ENCODE assay signal across 19 cellular contexts in the genomic region with DNA sequence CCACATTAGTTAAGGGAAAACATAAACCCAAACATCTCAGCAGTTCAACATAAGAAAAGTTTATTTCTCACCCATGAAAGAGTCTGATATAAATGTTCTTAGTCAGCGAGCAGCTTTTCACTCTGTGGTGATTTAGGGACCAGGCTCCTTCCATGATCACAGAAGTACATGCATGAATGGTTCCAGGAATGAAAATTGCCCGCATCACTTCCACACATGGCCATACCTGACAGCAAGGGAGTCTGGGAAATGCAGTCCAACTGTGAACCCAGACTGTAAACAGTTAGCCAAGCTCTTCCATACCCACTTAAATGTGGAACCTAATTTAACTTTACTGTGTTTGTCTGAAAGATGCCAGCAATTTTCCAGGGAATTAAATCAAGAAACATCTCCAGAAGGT.
"Had no signal": no experiment of that assay in that cellular context is flagged by ENCODE, and none has a peak within 500 bp of the region (broad histone marks: within the 10 kb centered on the region; RNA-seq: fewer than 3 reads in every experiment).

No MANE protein-coding gene starts in this region.

- H3K27ac ChIP-seq: heart right ventricle, psoas muscle, sigmoid colon, skin epidermis, testis, transverse colon had no signal

- H3K4me3 ChIP-seq: heart right ventricle, lung, psoas muscle, sigmoid colon, skin epidermis, testis, transverse colon had no signal

- H3K27me3 ChIP-seq: heart right ventricle, sigmoid colon, testis had no signal

- H3K27ac Mint-ChIP-seq: naive B cell; nephron; stimulated activated naive B cell treated with anti-CD40 and anti-IgM and Interleukin-4, amounts not matched to agents 10 μg/mL and 1 μg/mL and 100 μg/mL, for 72 hours; stimulated activated naive CD8-positive, alpha-beta T cell treated with anti-CD3 and anti-CD28 coated beads, Interleukin-15, amount 100 ng/mL, for 72 hours had no signal

- H3K4me3 Mint-ChIP-seq: naive B cell; nephron; stimulated activated naive B cell treated with anti-CD40 and anti-IgM and Interleukin-4, amounts not matched to agents 10 μg/mL and 1 μg/mL and 100 μg/mL, for 72 hours; stimulated activated naive CD8-positive, alpha-beta T cell treated with anti-CD3 and anti-CD28 coated beads, Interleukin-15, amount 100 ng/mL, for 72 hours had no signal

- ATAC-seq: esophagus mucosa; heart right ventricle; left cardiac atrium; left ventricle myocardium superior; psoas muscle; stimulated activated naive B cell treated with anti-CD40 and anti-IgM and Interleukin-4, amounts not matched to agents 10 μg/mL and 1 μg/mL and 100 μg/mL, for 72 hours; stimulated activated naive CD8-positive, alpha-beta T cell treated with anti-CD3 and anti-CD28 coated beads, Interleukin-15, amount 100 ng/mL, for 72 hours had no signal

- H3K4me1 Mint-ChIP-seq: naive B cell; nephron; stimulated activated naive B cell treated with anti-CD40 and anti-IgM and Interleukin-4, amounts not matched to agents 10 μg/mL and 1 μg/mL and 100 μg/mL, for 72 hours; stimulated activated naive CD8-positive, alpha-beta T cell treated with anti-CD3 and anti-CD28 coated beads, Interleukin-15, amount 100 ng/mL, for 72 hours had no signal

- H3K36me3 Mint-ChIP-seq: naive B cell; stimulated activated naive B cell treated with anti-CD40 and anti-IgM and Interleukin-4, amounts not matched to agents 10 μg/mL and 1 μg/mL and 100 μg/mL, for 72 hours had no signal

- H3K9me3 Mint-ChIP-seq: naive B cell; nephron; stimulated activated naive B cell treated with anti-CD40 and anti-IgM and Interleukin-4, amounts not matched to agents 10 μg/mL and 1 μg/mL and 100 μg/mL, for 72 hours; stimulated activated naive CD8-positive, alpha-beta T cell treated with anti-CD3 and anti-CD28 coated beads, Interleukin-15, amount 100 ng/mL, for 72 hours had no signal

- H3K36me3 ChIP-seq: heart right ventricle, sigmoid colon, transverse colon had no signal

- DNase-seq: effector memory CD4-positive, alpha-beta T cell; heart right ventricle; hypothalamus; left cardiac atrium; left ventricle myocardium superior; mesendoderm; naive B cell; psoas muscle; sigmoid colon; stimulated activated CD4-positive, alpha-beta T cell treated with anti-CD3 and anti-CD28 coated beads, Interleukin-2, amount 100 ng/mL, for 24 hours; stimulated activated CD4-positive, alpha-beta T cell treated with anti-CD3 and anti-CD28 coated beads, Interleukin-4, amount 100 ng/mL, for 4 hours; stimulated activated naive B cell treated with anti-CD40 and anti-IgM and Interleukin-4, amounts not matched to agents 10 μg/mL and 1 μg/mL and 100 μg/mL, for 72 hours; stimulated activated naive CD8-positive, alpha-beta T cell treated with anti-CD3 and anti-CD28 coated beads, Interleukin-15, amount 100 ng/mL, for 72 hours; testis; transverse colon had no signal

- H3K9me3 ChIP-seq: heart right ventricle, psoas muscle, sigmoid colon, testis, transverse colon had no signal

- H3K4me1 ChIP-seq: heart right ventricle, psoas muscle, sigmoid colon, testis, transverse colon had no signal
